In genomic region chr6:93317587-93317986, GRCh38 we compare ENCODE assay signal across 23 cellular contexts.
"Had no signal": no experiment of that assay in that cellular context is flagged by ENCODE, and none has a peak within 500 bp of the region (broad histone marks: within the 10 kb centered on the region; RNA-seq: fewer than 3 reads in every experiment).

No MANE protein-coding gene starts in this region.

- H3K27ac ChIP-seq: colonic mucosa, epithelial cell of prostate, esophagus muscularis mucosa, gastrocnemius medialis, left ventricle myocardium inferior, lower lobe of right lung, neural progenitor cell, pancreas, suprapubic skin, thyroid gland had no signal

- H3K36me3 Mint-ChIP-seq: memory B cell; natural killer cell treated with Interleukin-12 subunit alpha and Interleukin-12 subunit beta and Interleukin-15 and Interleukin-18, amount 100 ng/mL, for 72 hours had no signal

- H3K9me3 Mint-ChIP-seq: memory B cell, neural progenitor cell, type B pancreatic cell had no signal

- H3K27ac Mint-ChIP-seq: memory B cell; natural killer cell treated with Interleukin-12 subunit alpha and Interleukin-12 subunit beta and Interleukin-15 and Interleukin-18, amount 100 ng/mL, for 72 hours; neural progenitor cell; progenitor cell of endocrine pancreas; type B pancreatic cell had no signal

- H3K27me3 Mint-ChIP-seq: memory B cell; natural killer cell treated with Interleukin-12 subunit alpha and Interleukin-12 subunit beta and Interleukin-15 and Interleukin-18, amount 100 ng/mL, for 72 hours; progenitor cell of endocrine pancreas; type B pancreatic cell had no signal

- H3K4me1 ChIP-seq: colonic mucosa, gastrocnemius medialis, left ventricle myocardium inferior, lower lobe of right lung, pancreas, suprapubic skin, thyroid gland had no signal

- H3K4me1 Mint-ChIP-seq: memory B cell had no signal

- ATAC-seq: gastrocnemius medialis; lower lobe of right lung; natural killer cell treated with Interleukin-12 subunit alpha and Interleukin-12 subunit beta and Interleukin-15 and Interleukin-18, amount 100 ng/mL, for 72 hours; pancreas; right cardiac atrium had no signal

- DNase-seq: colonic mucosa; effector CD4-positive, alpha-beta T cell; gastrocnemius medialis; islet precursor cell; left ventricle myocardium inferior; lower lobe of right lung; midbrain; nucleus accumbens; pancreas; right cardiac atrium; small intestine; stimulated activated CD4-positive, alpha-beta T cell treated with anti-CD3 and anti-CD28 coated beads, Interleukin-12 subunit alpha, Interleukin-12 subunit beta, amount 100 ng/mL, for 4 hours; stimulated activated CD4-positive, alpha-beta T cell treated with anti-CD3 and anti-CD28 coated beads, Interleukin-2, amount 100 ng/mL, for 48 hours; stimulated activated naive CD4-positive, alpha-beta T cell treated with Interleukin-2 at 50 U/mL for 16 hours; thyroid gland had no signal

- H3K4me3 ChIP-seq: colonic mucosa, esophagus muscularis mucosa, gastrocnemius medialis, left ventricle myocardium inferior, lower lobe of right lung, neural progenitor cell, pancreas, suprapubic skin, thyroid gland had no signal

- H3K4me3 Mint-ChIP-seq: memory B cell; natural killer cell treated with Interleukin-12 subunit alpha and Interleukin-12 subunit beta and Interleukin-15 and Interleukin-18, amount 100 ng/mL, for 72 hours; neural progenitor cell; type B pancreatic cell had no signal

- H3K36me3 ChIP-seq: colonic mucosa, esophagus muscularis mucosa, gastrocnemius medialis, left ventricle myocardium inferior, lower lobe of right lung, pancreas, suprapubic skin, thyroid gland had no signal

- H3K27me3 ChIP-seq: colonic mucosa, esophagus muscularis mucosa, gastrocnemius medialis, neural progenitor cell, pancreas, suprapubic skin, thyroid gland had no signal

- H3K9me3 ChIP-seq: colonic mucosa, esophagus muscularis mucosa, gastrocnemius medialis, left ventricle myocardium inferior, lower lobe of right lung, pancreas, suprapubic skin, thyroid gland had no signal
